Comparison of ENCODE assay signal across 26 cellular contexts in genomic region chr1:231044588-231044987, GRCh38.
"Had no signal": no experiment of that assay in that cellular context is flagged by ENCODE, and none has a peak within 500 bp of the region (broad histone marks: within the 10 kb centered on the region; RNA-seq: fewer than 3 reads in every experiment).

No MANE protein-coding gene starts in this region.

- H2AFZ ChIP-seq: neural progenitor cell, parathyroid adenoma had no signal

- H3K4me2 ChIP-seq: neural progenitor cell had no signal

- H3K27ac Mint-ChIP-seq: nephron; neural progenitor cell; stimulated activated effector memory CD8-positive, alpha-beta T cell treated with anti-CD3 and anti-CD28 coated beads, Interleukin-12 subunit alpha, Interleukin-12 subunit beta, amount 100 ng/mL, for 72 hours; stimulated activated naive B cell treated with anti-CD40 and anti-IgM and Interleukin-4, amounts not matched to agents 10 μg/mL and 1 μg/mL and 100 μg/mL, for 72 hours; stimulated activated naive CD8-positive, alpha-beta T cell treated with anti-CD3 and anti-CD28 coated beads, Interleukin-15, Interleukin-2, amounts not matched to agents 100 ng/mL and 50 ng/mL, for 24 hours had no signal

- H3K79me2 ChIP-seq: parathyroid adenoma had no signal

- H3K36me3 ChIP-seq: neural progenitor cell, ovary, right lobe of liver, sigmoid colon, stomach, thoracic aorta, thyroid gland, tibial nerve, upper lobe of left lung, vagina had no signal

- H3K9ac ChIP-seq: neural progenitor cell, parathyroid adenoma had no signal

- H3K4me3 Mint-ChIP-seq: nephron; neural progenitor cell; stimulated activated effector memory CD8-positive, alpha-beta T cell treated with anti-CD3 and anti-CD28 coated beads, Interleukin-12 subunit alpha, Interleukin-12 subunit beta, amount 100 ng/mL, for 72 hours; stimulated activated naive B cell treated with anti-CD40 and anti-IgM and Interleukin-4, amounts not matched to agents 10 μg/mL and 1 μg/mL and 100 μg/mL, for 72 hours; stimulated activated naive CD8-positive, alpha-beta T cell treated with anti-CD3 and anti-CD28 coated beads, Interleukin-15, Interleukin-2, amounts not matched to agents 100 ng/mL and 50 ng/mL, for 24 hours had no signal

- H3K9me3 ChIP-seq: ovary, psoas muscle, right lobe of liver, thoracic aorta, thyroid gland had no signal

- H3K4me3 ChIP-seq: neural progenitor cell, ovary, psoas muscle, right lobe of liver, sigmoid colon, stomach, thoracic aorta, thyroid gland, tibial nerve, upper lobe of left lung, vagina had no signal

- H3K27me3 ChIP-seq: ovary, right lobe of liver, thyroid gland, tibial nerve, vagina had no signal

- H3K36me3 Mint-ChIP-seq: neural progenitor cell; stimulated activated effector memory CD8-positive, alpha-beta T cell treated with anti-CD3 and anti-CD28 coated beads, Interleukin-12 subunit alpha, Interleukin-12 subunit beta, amount 100 ng/mL, for 72 hours; stimulated activated naive B cell treated with anti-CD40 and anti-IgM and Interleukin-4, amounts not matched to agents 10 μg/mL and 1 μg/mL and 100 μg/mL, for 72 hours had no signal

- H3K27ac ChIP-seq: neural progenitor cell, ovary, parathyroid adenoma, psoas muscle, right lobe of liver, sigmoid colon, stomach, thoracic aorta, thyroid gland, tibial nerve, upper lobe of left lung, vagina had no signal

- DNase-seq: occipital lobe; ovary; posterior cingulate gyrus; psoas muscle; right cardiac atrium; right lobe of liver; sigmoid colon; small intestine; stimulated activated CD4-positive, alpha-beta T cell treated with anti-CD3 and anti-CD28 coated beads, Interleukin-15, amount 100 ng/mL, for 24 hours; stimulated activated CD4-positive, alpha-beta T cell treated with anti-CD3 and anti-CD28 coated beads, Interleukin-2, amount 100 ng/mL, for 24 hours; stimulated activated CD4-positive, alpha-beta T cell treated with anti-CD3 and anti-CD28 coated beads, Interleukin-2, amount 100 ng/mL, for 48 hours; stimulated activated CD4-positive, alpha-beta T cell treated with anti-CD3 and anti-CD28 coated beads, Interleukin-4, amount 100 ng/mL, for 24 hours; stimulated activated naive B cell treated with anti-CD40 and anti-IgM and Interleukin-4, amounts not matched to agents 10 μg/mL and 1 μg/mL and 100 μg/mL, for 72 hours; stimulated activated naive CD4-positive, alpha-beta T cell treated with Interleukin-2 at 50 U/mL for 16 hours; stomach; thyroid gland; trophoblast cell; upper lobe of left lung had no signal

- H3K4me1 ChIP-seq: parathyroid adenoma, psoas muscle, right lobe of liver had no signal

- ATAC-seq: psoas muscle; right cardiac atrium; stimulated activated effector memory CD8-positive, alpha-beta T cell treated with anti-CD3 and anti-CD28 coated beads, Interleukin-12 subunit alpha, Interleukin-12 subunit beta, amount 100 ng/mL, for 72 hours; stimulated activated naive B cell treated with anti-CD40 and anti-IgM and Interleukin-4, amounts not matched to agents 10 μg/mL and 1 μg/mL and 100 μg/mL, for 72 hours had no signal

- H3K9me3 Mint-ChIP-seq: stimulated activated naive CD8-positive, alpha-beta T cell treated with anti-CD3 and anti-CD28 coated beads, Interleukin-15, Interleukin-2, amounts not matched to agents 100 ng/mL and 50 ng/mL, for 24 hours had no signal
